Comparison of ENCODE assay signal across 8 cellular contexts in genomic region chr9:35829084-35829763, GRCh38. TPM values are rescaled to one million over a fixed set of nuclear protein-coding genes. Genes with fewer than 3 reads are reported as not detected.
A peak's percentile ranks its signal among the peaks of the same experiment; 100 is the strongest.
DNase-seq lines count a peak whose midpoint lies in the region; ATAC-seq and TF ChIP-seq lines count a peak whose summit lies in the region.

Gene TMEM8B, plus strand, starts transcription at chr9:35829228. Its CDS starts 220 bp downstream, at chr9:35829448.

- peak within 1 kb of the TSS; percentile 46 for H2BK120ac ChIP-seq in trophoblast cell (ENCODE audit: insufficient read depth, low read length, poor library complexity)

- ATAC-seq in HG02642 (IDR thresholded peaks at IDR 0.05; ENCODE audit: poor library complexity, unreplicated experiment), result peak; percentile 83
- peak; percentile 89 to 95 (median 92) for ATAC-seq in heart left ventricle

- H3K14ac ChIP-seq in trophoblast cell (ENCODE audit: low read length), result peak within 1 kb of the TSS; percentile 90

- H2AK5ac ChIP-seq in trophoblast cell (ENCODE audit: low read length), result peak within 1 kb of the TSS; percentile 44

- H3K79me2 ChIP-seq in SU-DHL-6 (ENCODE audit: insufficient read depth, low read length) (no peaks in the 10 kb centered on the region), trophoblast cell (ENCODE audit: control insufficient read depth, insufficient read depth, low read length, poor library complexity) (peaks cover 3% of the 10 kb centered on the region)

- peak in 1 of 2 donors; percentile 57 for TF ChIP-seq POLR2A in heart left ventricle (IDR thresholded peaks at IDR 0.05)
- TF ChIP-seq POLR2A in tibial nerve (IDR thresholded peaks at IDR 0.05), result peak; percentile 62 to 82

- H3K4me1 ChIP-seq in heart left ventricle (peaks cover 3 to 53% (median 39%) of the 10 kb centered on the region in 12 donors), trophoblast cell (ENCODE audit: control insufficient read depth in 1 of 2, insufficient read depth in 2 of 2, low read length in 2 of 2) (peaks cover 22 to 27% of the 10 kb centered on the region in 2 experiments), tibial nerve (peaks cover 2 to 51% (median 23%) of the 10 kb centered on the region in 4 donors)

- H3F3A ChIP-seq in SU-DHL-6 (ENCODE audit: insufficient read depth), result no peaks in the 10 kb centered on the region

- peak in 1 of 2 donors; percentile 72 for TF ChIP-seq EP300 in tibial nerve (IDR thresholded peaks at IDR 0.05)

- H3K4me2 ChIP-seq in SU-DHL-6 (ENCODE audit: low read depth, low read length, poor library complexity, severe bottlenecking) (peak within 1 kb of the TSS; percentile 91), trophoblast cell (ENCODE audit: low read length) (peak within 1 kb of the TSS; percentile 99)

- H3K18ac ChIP-seq in trophoblast cell (ENCODE audit: low read length), result peak within 1 kb of the TSS; percentile 69

- peak within 1 kb of the TSS; percentile 73 for H3K4ac ChIP-seq in trophoblast cell (ENCODE audit: low read depth, low read length)

- H2BK5ac ChIP-seq in trophoblast cell (ENCODE audit: low read depth, low read length, poor library complexity), result peak within 1 kb of the TSS; percentile 44

- H3K27me3 ChIP-seq in GM06990 (replicated peaks; ENCODE audit: control insufficient read depth, insufficient read depth, low read length) (no peaks in the 10 kb centered on the region), SU-DHL-6 (ENCODE audit: low read length) (no peaks in the 10 kb centered on the region), heart left ventricle (no peaks in the 10 kb centered on the region), trophoblast cell (ENCODE audit: insufficient read depth, low read length) (no peaks in the 10 kb centered on the region), tibial nerve (no peaks in the 10 kb centered on the region)

- peak within 1 kb of the TSS; percentile 48 for H4K91ac ChIP-seq in trophoblast cell (ENCODE audit: low read depth, low read length)

- WGBS in heart left ventricle, 4 donors, result 0 to 3% (median 1%) methylated on average over 19 to 53 of the region's 53 CpGs
- WGBS in trophoblast cell (ENCODE audit: extremely low coverage, insufficient coverage, insufficient read length), result no CpG with 5 or more reads among the region's 53 CpGs
- 0 to 1% methylated on average over 22 to 24 of the region's 53 CpGs for WGBS in tibial nerve, 2 donors

- H2AFZ ChIP-seq in SU-DHL-6 (ENCODE audit: low read depth, low read length, severe bottlenecking) (peak within 1 kb of the TSS; percentile 97), trophoblast cell (ENCODE audit: insufficient read depth, low read length, poor library complexity) (peak within 1 kb of the TSS; percentile 94)

- intact Hi-C loops in heart left ventricle (cut with DNase I), result loop anchor here in 7 of 10 donors (5.0 to 10.0 kb wide), 6 partner anchors 37 to 174 kb away; partner anchors contain the start of genes CCDC107 (in 2 of the 7), RMRP (in 2 of the 7), NPR2 (in 1 of the 7) and SIT1 (in 1 of the 7)

- H4K8ac ChIP-seq in trophoblast cell (ENCODE audit: low read depth, low read length), result peak within 1 kb of the TSS; percentile 97

- no peak within 1 kb of the TSS for H3K23ac ChIP-seq in trophoblast cell (ENCODE audit: low read length)

- peak within 1 kb of the TSS; percentile 67 for H4K12ac ChIP-seq in trophoblast cell (ENCODE audit: low read depth, low read length)

- H3K9me3 ChIP-seq in SU-DHL-6 (ENCODE audit: insufficient read depth, low read length) (no peaks in the 10 kb centered on the region), heart left ventricle (no peaks in the 10 kb centered on the region), trophoblast cell (ENCODE audit: insufficient read depth, low read depth, low read length) (no peaks in the 10 kb centered on the region), tibial nerve (no peaks in the 10 kb centered on the region)

- H3K27ac ChIP-seq in SU-DHL-6 (ENCODE audit: low read depth, low read length), result no peak within 1 kb of the TSS
- H3K27ac ChIP-seq in heart left ventricle, result peak within 1 kb of the TSS; percentile 85 to 99 (median 94)
- H3K27ac ChIP-seq in trophoblast cell (ENCODE audit: low read depth, low read length), result no peak within 1 kb of the TSS
- H3K27ac ChIP-seq in tibial nerve, result peak within 1 kb of the TSS; percentile 93 to 100 (median 98)

- H3K79me1 ChIP-seq in trophoblast cell (ENCODE audit: low read length), result peaks cover 4% of the 10 kb centered on the region

- H3K4me3 ChIP-seq in GM06990 (replicated peaks; ENCODE audit: low read depth, low read length) (peak within 1 kb of the TSS; percentile 86), SU-DHL-6 (ENCODE audit: insufficient read depth, low read length, poor library complexity, severe bottlenecking) (peak within 1 kb of the TSS; percentile 79), heart left ventricle (peak within 1 kb of the TSS; percentile 65 to 97 (median 78)), trophoblast cell (ENCODE audit: low read depth, low read length) (peak within 1 kb of the TSS; percentile 81), tibial nerve (peak within 1 kb of the TSS; percentile 53 to 96 (median 84))

- DNase-seq in GM06990 (ENCODE audit: extremely low read depth, insufficient read length) (peak; percentile 91), NCI-H128 (lab: John Stamatoyannopoulos, UW; ENCODE audit: unreplicated experiment) (peak; percentile 79), heart left ventricle (peak; percentile 97 to 99 (median 98)), trophoblast cell (peak; percentile 89 to 90), tibial nerve (ENCODE audit: low spot score in 2 of 2) (peak; percentile 99)
- peak; percentile 88 for DNase-seq in activated naive CD8-positive, alpha-beta T cell treated with anti-CD3 and anti-CD28 coated beads, Interleukin-2, amount 50 U/mL, for 16 hours (ENCODE audit: low read depth, low spot score)

- H3K36me3 ChIP-seq in GM06990 (ENCODE audit: control insufficient read depth, insufficient read depth, low read length), result no peaks in the 10 kb centered on the region
- H3K36me3 ChIP-seq in SU-DHL-6 (ENCODE audit: low read length), result no peaks in the 10 kb centered on the region
- no peaks in the 10 kb centered on the region for H3K36me3 ChIP-seq in heart left ventricle
- no peaks in the 10 kb centered on the region for H3K36me3 ChIP-seq in trophoblast cell (ENCODE audit: control insufficient read depth in 1 of 2, insufficient read depth in 2 of 2, low read length in 2 of 2)
- H3K36me3 ChIP-seq in tibial nerve, result no peaks in the 10 kb centered on the region

- no peaks in the 10 kb centered on the region for H4K20me1 ChIP-seq in SU-DHL-6 (ENCODE audit: low read depth, low read length)

- H3K9ac ChIP-seq in SU-DHL-6 (ENCODE audit: low read length) (peak within 1 kb of the TSS; percentile 60), trophoblast cell (ENCODE audit: low read length) (peak within 1 kb of the TSS; percentile 90)

- peak within 1 kb of the TSS; percentile 20 for H2BK12ac ChIP-seq in trophoblast cell (ENCODE audit: low read length)

- no peak for TF ChIP-seq CTCF in GM06990 (IDR thresholded peaks at IDR 0.05; ENCODE audit: insufficient read depth, low read length, poor library complexity, severe bottlenecking)
- TF ChIP-seq CTCF in SU-DHL-6 (IDR thresholded peaks at IDR 0.05; ENCODE audit: insufficient read depth, low read length, poor library complexity, severe bottlenecking), result no peak
- TF ChIP-seq CTCF in heart left ventricle (IDR thresholded peaks at IDR 0.05), result no peak
- no peak for TF ChIP-seq CTCF in tibial nerve (IDR thresholded peaks at IDR 0.05)

- H3K9me2 ChIP-seq in SU-DHL-6 (replicated peaks; ENCODE audit: insufficient read depth, low read length), result no peaks in the 10 kb centered on the region

RNA-seq across cellular contexts. Expression of gene TMEM8B, which starts in this region (rescaled TPM):
- 10 to 100 TPM; 10.8 to 21.4 (median 18.2) TPM for total RNA-seq in heart left ventricle
- polyA plus RNA-seq in heart left ventricle, result 1 to 10 TPM; 7.9 to 8.1 TPM
- polyA plus RNA-seq in trophoblast cell (2013), result 8.6 and 8.7 TPM in 2 replicates
- 10 to 100 TPM; 14.6 to 23.9 (median 20.1) TPM for total RNA-seq in tibial nerve

Comparison
In these comparisons a context has a peak if more than half of its experiments do, and no peak if none do; other contexts are left out.
1. H3K27ac ChIP-seq: peak in heart left ventricle (12 of 12) and tibial nerve (4 of 4); none in SU-DHL-6 (single experiment) and trophoblast cell (single experiment).
2. Peak in every context shown above with its lines, with median percentiles within 50 percentile points of each other: DNase-seq and H3K4me3 ChIP-seq.